ENCODE assay signal across 8 cellular contexts in the genomic region with DNA sequence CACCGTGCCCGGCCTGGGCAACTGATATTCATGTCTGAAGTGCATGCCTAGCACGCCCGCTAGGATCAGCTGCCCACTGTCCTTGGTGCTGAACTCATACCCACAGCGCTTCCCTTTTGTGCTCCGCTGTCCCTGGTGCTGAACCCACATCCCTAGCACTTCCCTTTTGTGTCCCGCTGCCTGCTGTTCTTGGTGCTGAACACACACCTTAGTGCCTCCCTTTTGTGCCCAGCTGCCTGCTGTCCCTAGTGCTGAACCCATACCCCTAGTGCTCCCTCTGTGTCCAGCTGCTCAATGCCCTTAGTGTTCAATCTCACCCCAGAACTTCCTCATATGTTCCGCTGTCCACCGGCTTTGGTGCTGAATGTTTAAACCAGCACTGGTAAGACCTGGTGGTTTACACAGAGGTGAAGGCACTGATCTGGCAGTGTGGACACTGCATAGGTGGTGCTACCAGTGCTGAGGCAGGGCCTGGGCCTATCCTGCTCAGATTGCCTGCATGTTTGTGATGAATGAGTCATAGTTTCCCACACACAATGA. TPM values are rescaled to one million over a fixed set of nuclear protein-coding genes. Genes with fewer than 3 reads are reported as not detected.
DNase-seq lines count a peak whose midpoint lies in the region; ATAC-seq and TF ChIP-seq lines count a peak whose summit lies in the region.

No MANE protein-coding gene starts in this region.

- H3K27me3 ChIP-seq in AG04450 (ENCODE audit: control insufficient read depth, insufficient read depth, low read length): no peaks in the 10 kb centered on the region
- H3K27me3 ChIP-seq in right cardiac atrium (ENCODE audit: control insufficient read depth, insufficient read depth): no peaks in the 10 kb centered on the region
- H3K27me3 ChIP-seq in sigmoid colon: no peaks in the 10 kb centered on the region

- H3K4me3 ChIP-seq in AG04450 (ENCODE audit: low read depth, low read length) (no peak overlapping the region), right cardiac atrium (ENCODE audit: low read length) (no peak overlapping the region), sigmoid colon (no peak overlapping the region)

- POLR2A ChIA-PET in AG04450 (lab: Yijun Ruan, JAX): interaction anchor here (0.6 kb wide), 1 partner anchor 52 kb away, joined by 4 read pairs; no protein-coding TSS in a partner anchor

- no peaks in the 10 kb centered on the region for H3K4me1 ChIP-seq in right cardiac atrium (ENCODE audit: control insufficient read depth, insufficient read depth, low read length)
- no peaks in the 10 kb centered on the region for H3K4me1 ChIP-seq in sigmoid colon

- DNase-seq in AG04450 (ENCODE audit: low read depth, low spot score) (peak; percentile 74), HK-2 (ENCODE audit: unreplicated experiment) (peak; percentile 93), T-helper 22 cell (ENCODE audit: low read depth) (peak; percentile 55), anterior cingulate cortex (lab: John Stamatoyannopoulos, UW) (peak in 48 of 58 donors; percentile 7 to 61 (median 38)), right cardiac atrium (peak; percentile 90 to 95 (median 94)), sigmoid colon (peak; percentile 74), D341Med (ENCODE audit: low spot score) (no peak)

- WGBS in right cardiac atrium: 13% methylated on average over 9 of the region's 9 CpGs
- WGBS in sigmoid colon, 2 donors: 17 to 21% methylated on average over 9 of the region's 9 CpGs

- H3K36me3 ChIP-seq in sigmoid colon: peaks cover 23 to 78% (median 39%) of the 10 kb centered on the region in 4 donors

- H3K27ac ChIP-seq in AG04450 (ENCODE audit: low read depth, low read length) (no peak overlapping the region), right cardiac atrium (ENCODE audit: low read length) (no peak overlapping the region), sigmoid colon (no peak overlapping the region)

- TF ChIP-seq POLR2A in sigmoid colon (IDR thresholded peaks at IDR 0.05): no peak

- intact Hi-C loops in right cardiac atrium (cut with DNase I) (no loop called here), sigmoid colon (cut with DNase I) (no loop called here)

- CTCF ChIA-PET in AG04450 (lab: Charles Lee): interaction anchor here (0.9 kb wide), 1 partner anchor 50 kb away, joined by 3 read pairs; no protein-coding TSS in a partner anchor

- H3K9me3 ChIP-seq in AG04450 (ENCODE audit: control insufficient read depth, insufficient read depth, low read length): no peaks in the 10 kb centered on the region; the same call in 1 of the 2 replicates
- no peaks in the 10 kb centered on the region for H3K9me3 ChIP-seq in right cardiac atrium (ENCODE audit: control insufficient read depth, low read length)
- no peaks in the 10 kb centered on the region for H3K9me3 ChIP-seq in sigmoid colon

- TF ChIP-seq EP300 in sigmoid colon (IDR thresholded peaks at IDR 0.05): no peak

- ATAC-seq in right cardiac atrium (peak; percentile 77 to 79), HG02642 (IDR thresholded peaks at IDR 0.05; ENCODE audit: poor library complexity, unreplicated experiment) (no peak)

- TF ChIP-seq CTCF in AG04450 (IDR thresholded peaks at IDR 0.05; ENCODE audit: low read depth, low read length) (0 out of 2 replicates have a peak, but pooled peaks have one; percentile 18), sigmoid colon (IDR thresholded peaks at IDR 0.05) (no peak)

RNA-seq across cellular contexts. Expression of gene SIGLEC11, which starts 26.3 kb away (rescaled TPM):
- polyA plus RNA-seq in AG04450 (2011; rRNA removed) (not detected in 2 replicates), right cardiac atrium (0.86 TPM), sigmoid colon (1 to 10 TPM in 1 of 3 donors, under 1 TPM in 2; 0.60 to 1.8 (median 0.66) TPM)
- not detected in 2 replicates for polyA minus RNA-seq in AG04450 (2011; rRNA and poly(A)+ RNA removed)
- total RNA-seq in right cardiac atrium (1 to 10 TPM in 3 of 4 donors, under 1 TPM in 1; 0.64 to 1.6 (median 1.3) TPM), sigmoid colon (1 to 10 TPM in 3 of 4 donors, not detected in 1; 1.4 to 2.5 (median 2.1) TPM)

RNA-seq across cellular contexts. Expression of gene VRK3, which starts 37.9 kb away (rescaled TPM):
- 22.5 and 24.7 TPM in 2 replicates for polyA plus RNA-seq in AG04450 (2011; rRNA removed)
- 19.8 and 20.5 TPM in 2 replicates for polyA minus RNA-seq in AG04450 (2011; rRNA and poly(A)+ RNA removed)
- total RNA-seq in right cardiac atrium: 10 to 100 TPM; 17.7 to 27.1 (median 24.5) TPM
- 15.6 TPM for polyA plus RNA-seq in right cardiac atrium
- 10 to 100 TPM; 17.4 to 30.7 (median 24.8) TPM for total RNA-seq in sigmoid colon
- 10 to 100 TPM; 31.2 to 51.6 (median 45.8) TPM for polyA plus RNA-seq in sigmoid colon

RNA-seq across cellular contexts. Expression of gene ZNF473, which starts 38.6 kb away (rescaled TPM):
- polyA plus RNA-seq in AG04450 (2011; rRNA removed) (6.2 and 6.5 TPM in 2 replicates), right cardiac atrium (2.1 TPM), sigmoid colon (1 to 10 TPM in 2 of 3 donors, under 1 TPM in 1; 0.92 to 2.7 (median 1.8) TPM)
- polyA minus RNA-seq in AG04450 (2011; rRNA and poly(A)+ RNA removed): 10.3 TPM in 2 replicates
- total RNA-seq in right cardiac atrium (1 to 10 TPM; 3.9 to 5.5 (median 5.1) TPM), sigmoid colon (10 to 100 TPM in 2 of 4 donors, 1 to 10 TPM in 2; 5.8 to 13.2 (median 9.3) TPM)

RNA-seq across cellular contexts. Expression of gene NUP62, which starts 57.9 kb away (rescaled TPM):
- polyA plus RNA-seq in AG04450 (2011; rRNA removed): 12.4 and 16.9 TPM in 2 replicates
- 16.6 and 18.1 TPM in 2 replicates for polyA minus RNA-seq in AG04450 (2011; rRNA and poly(A)+ RNA removed)
- 10 to 100 TPM; 25.9 to 34.0 (median 29.7) TPM for total RNA-seq in right cardiac atrium
- polyA plus RNA-seq in right cardiac atrium: 19.9 TPM
- total RNA-seq in sigmoid colon: 10 to 100 TPM; 25.0 to 32.6 (median 26.0) TPM
- 10 to 100 TPM; 10.2 to 42.6 (median 18.0) TPM for polyA plus RNA-seq in sigmoid colon

RNA-seq across cellular contexts. Expression of gene ATF5, which starts 58.2 kb away (rescaled TPM):
- polyA plus RNA-seq in AG04450 (2011; rRNA removed) (6.3 and 6.8 TPM in 2 replicates), right cardiac atrium (16.8 TPM), sigmoid colon (10 to 100 TPM; 18.0 to 42.3 (median 33.1) TPM)
- 2.4 and 2.5 TPM in 2 replicates for polyA minus RNA-seq in AG04450 (2011; rRNA and poly(A)+ RNA removed)
- total RNA-seq in right cardiac atrium (10 to 100 TPM in 2 of 4 donors, 1 to 10 TPM in 2; 7.1 to 12.9 (median 9.4) TPM), sigmoid colon (1 to 10 TPM; 5.3 to 7.1 (median 5.9) TPM)
